Comparison of ENCODE assay signal across 11 cellular contexts in genomic region chr7:18530224-18531179, GRCh38. TPM values are rescaled to one million over a fixed set of nuclear protein-coding genes. Genes with fewer than 3 reads are reported as not detected.
DNase-seq lines count a peak whose midpoint lies in the region; ATAC-seq and TF ChIP-seq lines count a peak whose summit lies in the region.
"Had no signal": no experiment of that assay in that cellular context is flagged by ENCODE, and none has a peak within 500 bp of the region (broad histone marks: within the 10 kb centered on the region; RNA-seq: fewer than 3 reads in every experiment).

No MANE protein-coding gene starts in this region.

- intact Hi-C loops in activated B cell treated with CpG ODN at 0.5 μM for 24 hours (cut with micrococcal nuclease) = loop anchor here (1.0 kb wide), 3 partner anchors 9 to 36 kb away; no protein-coding TSS in a partner anchor

- CTCF ChIA-PET in activated B cell treated with CpG ODN at 0.5 μM for 24 hours (lab: Charles Lee) = interaction anchor here (0.8 to 2.0 kb wide), 8 partner anchors 10 to 41 kb away, joined by 3 to 7 read pairs (median 5); no protein-coding TSS in a partner anchor

- H3K4me3 Mint-ChIP-seq in activated B cell treated with CpG ODN at 0.5 μM for 24 hours = peak overlapping the region; percentile 72
- H3K4me3 Mint-ChIP-seq: activated naive CD4-positive, alpha-beta T cell treated with anti-CD3 and anti-CD28 coated beads, Interleukin-2, amount 10 ng/mL, durations not matched to agents 7 days and 5 days; WTC11 had no signal

- DNase-seq in activated B cell treated with CpG ODN at 0.5 μM for 24 hours (no peak), NCI-H1694 (lab: John Stamatoyannopoulos, UW) (no peak), AG08395 (ENCODE audit: low spot score) (no peak), RPMI8226 (no peak)
- no peak for DNase-seq in activated CD4-positive, alpha-beta T cell treated with anti-CD3 and anti-CD28 coated beads, Interleukin-2, amount 50 U/mL, for 4 hours
- DNase-seq: activated naive CD4-positive, alpha-beta T cell treated with anti-CD3 and anti-CD28 coated beads, Interleukin-2, amount 10 ng/mL, durations not matched to agents 7 days and 5 days; sigmoid colon had no signal

- no peaks in the 10 kb centered on the region for H3K9me2 ChIP-seq in DOHH2 (replicated peaks; ENCODE audit: control insufficient read depth, low read length)

- H3K27me3 Mint-ChIP-seq in activated B cell treated with CpG ODN at 0.5 μM for 24 hours = no peaks in the 10 kb centered on the region
- H3K27me3 Mint-ChIP-seq: activated naive CD4-positive, alpha-beta T cell treated with anti-CD3 and anti-CD28 coated beads, Interleukin-2, amount 10 ng/mL, durations not matched to agents 7 days and 5 days had no signal

- TF ChIP-seq CTCF in DOHH2 (IDR thresholded peaks at IDR 0.05; ENCODE audit: low read depth, low read length, poor library complexity, severe bottlenecking) = no peak
- no peak for TF ChIP-seq CTCF in activated B cell treated with CpG ODN at 0.5 μM for 24 hours (IDR thresholded peaks at IDR 0.05)

- no peaks in the 10 kb centered on the region for H3K9me3 Mint-ChIP-seq in activated B cell treated with CpG ODN at 0.5 μM for 24 hours
- H3K9me3 Mint-ChIP-seq: activated naive CD4-positive, alpha-beta T cell treated with anti-CD3 and anti-CD28 coated beads, Interleukin-2, amount 10 ng/mL, durations not matched to agents 7 days and 5 days; WTC11 had no signal

- H3K9me3 ChIP-seq in DOHH2 (ENCODE audit: control insufficient read depth, insufficient read depth, low read length) = no peaks in the 10 kb centered on the region
- H3K9me3 ChIP-seq: sigmoid colon had no signal

- no peaks in the 10 kb centered on the region; the same call in 1 of the 2 replicates for H3K36me3 ChIP-seq in DOHH2 (ENCODE audit: control insufficient read depth, low read length)
- H3K36me3 ChIP-seq: sigmoid colon had no signal

- H3K4me3 ChIP-seq in DOHH2 (ENCODE audit: low read length) = peak overlapping the region; percentile 55
- H3K4me3 ChIP-seq: sigmoid colon had no signal

- POLR2A ChIA-PET in activated B cell treated with CpG ODN at 0.5 μM for 24 hours (lab: Charles Lee) = interaction anchor here (0.7 to 3.4 kb wide), 16 partner anchors 10 to 173 kb away, joined by 3 to 50 read pairs (median 6); partner anchors contain the start of gene HDAC9

- ATAC-seq in GM19463 (IDR thresholded peaks at IDR 0.05; ENCODE audit: unreplicated experiment) (peak; percentile 74), HG03039 (IDR thresholded peaks at IDR 0.05; ENCODE audit: unreplicated experiment) (peak; percentile 72), activated B cell treated with CpG ODN at 0.5 μM for 24 hours (ENCODE audit: low read depth) (peak; percentile 81)
- ATAC-seq: WTC11 had no signal

- peak overlapping the region; percentile 68 for H3K4me2 ChIP-seq in DOHH2 (ENCODE audit: low read length)

- H3F3A ChIP-seq in DOHH2 (ENCODE audit: control insufficient read depth, insufficient read depth) = peaks cover 42% of the 10 kb centered on the region

- H3K27ac ChIP-seq in DOHH2 (ENCODE audit: low read depth, low read length) = peak overlapping the region; percentile 91
- H3K27ac ChIP-seq: sigmoid colon had no signal

- H3K36me3 Mint-ChIP-seq in activated B cell treated with CpG ODN at 0.5 μM for 24 hours (ENCODE audit: low read depth) = no peaks in the 10 kb centered on the region
- H3K36me3 Mint-ChIP-seq: activated naive CD4-positive, alpha-beta T cell treated with anti-CD3 and anti-CD28 coated beads, Interleukin-2, amount 10 ng/mL, durations not matched to agents 7 days and 5 days; WTC11 had no signal

- peaks cover 79% of the 10 kb centered on the region for H3K79me2 ChIP-seq in DOHH2 (ENCODE audit: control insufficient read depth, low read length)

- H3K27me3 ChIP-seq in DOHH2 (ENCODE audit: control insufficient read depth, low read length) = no peaks in the 10 kb centered on the region
- H3K27me3 ChIP-seq: sigmoid colon had no signal

- peak overlapping the region; percentile 90 for H3K27ac Mint-ChIP-seq in activated B cell treated with CpG ODN at 0.5 μM for 24 hours
- H3K27ac Mint-ChIP-seq: activated naive CD4-positive, alpha-beta T cell treated with anti-CD3 and anti-CD28 coated beads, Interleukin-2, amount 10 ng/mL, durations not matched to agents 7 days and 5 days; WTC11 had no signal

- H3K4me1 Mint-ChIP-seq in activated B cell treated with CpG ODN at 0.5 μM for 24 hours = peaks cover 86% of the 10 kb centered on the region
- H3K4me1 Mint-ChIP-seq: activated naive CD4-positive, alpha-beta T cell treated with anti-CD3 and anti-CD28 coated beads, Interleukin-2, amount 10 ng/mL, durations not matched to agents 7 days and 5 days had no signal

- peaks cover 97% of the 10 kb centered on the region for H3K4me1 ChIP-seq in DOHH2 (ENCODE audit: control insufficient read depth, low read length)

- H4K20me1 ChIP-seq in DOHH2 (ENCODE audit: control insufficient read depth, insufficient read depth, low read depth, low read length) = no peaks in the 10 kb centered on the region

RNA-seq across cellular contexts. Expression of gene HDAC9, which starts 35.0 kb away (rescaled TPM):
- total RNA-seq in activated B cell treated with CpG ODN at 0.5 μM for 24 hours = 136 and 149 TPM in 2 replicates
